Comparison of ENCODE assay signal across 1 cellular context in genomic region chr3:48952510-48953118, GRCh38.
TF ChIP-seq lines count a peak whose summit lies in the region.

No MANE protein-coding gene starts in this region.

TF ChIP-seq in HepG2, 621 proteins besides CTCF, POLR2A, EP300 and RAD21:
- TF ChIP-seq ZNF75D (CRISPR knock-in tag; IDR thresholded peaks at IDR 0.05; ENCODE audit: borderline replicate concordance) (no peak), ZNF276 (CRISPR knock-in tag; IDR thresholded peaks at IDR 0.05; ENCODE audit: low read depth) (no peak), XRCC5 (optimal IDR thresholded peaks at IDR 0.05; ENCODE audit: low read length) (peak; percentile 31), MXD4 (CRISPR knock-in tag; IDR thresholded peaks at IDR 0.05) (0 out of 2 replicates have a peak, but pooled peaks have one; percentile 14), SRSF1 (optimal IDR thresholded peaks at IDR 0.05; ENCODE audit: low read depth, low read length) (no peak), TEAD3 (CRISPR knock-in tag; optimal IDR thresholded peaks at IDR 0.05; ENCODE audit: borderline replicate concordance) (peak; percentile 27), ZNF776 (CRISPR knock-in tag; IDR thresholded peaks at IDR 0.05) (no peak), STAG1 (CRISPR knock-in tag; IDR thresholded peaks at IDR 0.05) (peak; percentile 92), SMC3 (IDR thresholded peaks at IDR 0.05; ENCODE audit: low read length) (peak; percentile 38; the same call in 1 of the 2 replicates), HMGXB4 (CRISPR knock-in tag; IDR thresholded peaks at IDR 0.05; ENCODE audit: borderline replicate concordance in 1 of 2, low read depth in 1 of 2) (0 out of 4 replicates have a peak, but pooled peaks of 1 of the 2 experiments have one; percentile 32), RERE (CRISPR knock-in tag; IDR thresholded peaks at IDR 0.05; ENCODE audit: low read depth) (no peak), ZEB1 (IDR thresholded peaks at IDR 0.05; ENCODE audit: insufficient replicate concordance, low read depth) (peak; percentile 34), TRIM22 (IDR thresholded peaks at IDR 0.05) (no peak), MAFK (conservative IDR thresholded peaks at IDR 0.05 in 1 of 2, IDR thresholded peaks at IDR 0.05 in 1 of 2; ENCODE audit: low read length in 2 of 2) (peak in 1 of 2 experiments; percentile 67; a peak in 2 of 4 replicates), ZNF580 (CRISPR knock-in tag; IDR thresholded peaks at IDR 0.05; ENCODE audit: borderline replicate concordance, low read depth) (0 out of 2 replicates have a peak, but pooled peaks have one; percentile 33), ZNF232 (CRISPR knock-in tag; IDR thresholded peaks at IDR 0.05; ENCODE audit: borderline replicate concordance) (no peak), ERF (CRISPR knock-in tag; IDR thresholded peaks at IDR 0.05) (0 out of 2 replicates have a peak, but pooled peaks have one; percentile 34), CCAR2 (optimal IDR thresholded peaks at IDR 0.05; ENCODE audit: low read depth, low read length) (no peak), YEATS4 (CRISPR knock-in tag; IDR thresholded peaks at IDR 0.05; ENCODE audit: borderline replicate concordance) (no peak)
